8 cellular contexts compared by ENCODE assay signal in the genomic region with DNA sequence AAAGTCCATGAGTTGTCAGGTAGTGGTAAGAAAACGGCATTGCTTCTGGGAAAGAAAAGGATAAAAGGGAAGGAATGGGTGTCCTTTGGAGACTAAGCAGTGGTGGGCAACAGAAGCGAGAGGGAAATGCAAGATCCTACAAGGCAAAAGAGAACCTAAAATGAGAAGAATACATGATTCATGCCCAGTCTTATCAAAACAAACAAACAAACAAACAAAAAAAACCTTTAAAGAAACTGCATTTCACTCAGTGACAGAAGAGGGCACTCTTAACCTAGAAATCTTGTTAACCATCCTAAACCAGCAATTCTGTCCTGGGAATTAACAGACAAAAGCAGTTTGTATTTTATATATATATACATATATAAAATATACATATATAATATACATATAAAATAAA.
DNase-seq lines count a peak whose midpoint lies in the region; ATAC-seq, FAIRE-seq and TF ChIP-seq lines count a peak whose summit lies in the region.

No MANE protein-coding gene starts in this region.

- H3K4me3 ChIP-seq in fibroblast of the aortic adventitia (ENCODE audit: low read depth, low read length) (no peak overlapping the region), uterus (no peak overlapping the region)

- no peaks in the 10 kb centered on the region for H3K9me3 ChIP-seq in uterus

- TF ChIP-seq CTCF in 22Rv1 (IDR thresholded peaks at IDR 0.05) (peak; percentile 52), GM13977 (IDR thresholded peaks at IDR 0.05; ENCODE audit: extremely low read depth, insufficient read depth, missing control alignments) (peak; percentile 59), fibroblast of the aortic adventitia (IDR thresholded peaks at IDR 0.05; ENCODE audit: insufficient read depth, low read length) (peak; percentile 55), uterus (IDR thresholded peaks at IDR 0.05) (peak; percentile 32 to 46 (median 42))

- intact Hi-C loops in uterus (cut with DNase I; ENCODE audit: low total_unique reads), result no loop called here

- TF ChIP-seq POLR2A in uterus (IDR thresholded peaks at IDR 0.05), result no peak

- H3K27me3 ChIP-seq in uterus, result no peaks in the 10 kb centered on the region

- H3K36me3 ChIP-seq in uterus, result no peaks in the 10 kb centered on the region

- in situ Hi-C loops in GM13977 (cut with MboI; ENCODE audit: low pct_unique_long_range_greater_than_20kb, low sequenced_read_pairs, unreplicated experiment), result loop anchor here (10.0 to 25.0 kb wide), 2 partner anchors 332 to 701 kb away; no protein-coding TSS in a partner anchor

- DNase-seq in GM13977 (ENCODE audit: low spot score), result no peak
- DNase-seq in RCC 7860 (ENCODE audit: low spot score), result peak; percentile 24
- peak; percentile 61 for DNase-seq in fibroblast of the aortic adventitia (ENCODE audit: low read depth)
- DNase-seq in uterus, result no peak
- DNase-seq in NCI-H1048 (lab: John Stamatoyannopoulos, UW), result no peak
- no peak for DNase-seq in activated naive CD4-positive, alpha-beta T cell treated with anti-CD3 and anti-CD28 coated beads, Interleukin-2, amount 50 U/mL, for 72 hours (ENCODE audit: low spot score in 2 of 2)

- H3K27ac ChIP-seq in 22Rv1 (no peak overlapping the region), uterus (no peak overlapping the region)

- H3K27ac Mint-ChIP-seq in activated naive CD4-positive, alpha-beta T cell treated with anti-CD3 and anti-CD28 coated beads, Interleukin-2, amount 50 U/mL, for 72 hours, result no peak overlapping the region

- H3K4me1 ChIP-seq in uterus, result no peaks in the 10 kb centered on the region

- peaks cover 0 to 4% of the 10 kb centered on the region in 2 donors for H3K9me3 Mint-ChIP-seq in activated naive CD4-positive, alpha-beta T cell treated with anti-CD3 and anti-CD28 coated beads, Interleukin-2, amount 50 U/mL, for 72 hours

- H3K36me3 Mint-ChIP-seq in activated naive CD4-positive, alpha-beta T cell treated with anti-CD3 and anti-CD28 coated beads, Interleukin-2, amount 50 U/mL, for 72 hours, result no peaks in the 10 kb centered on the region

- ATAC-seq in GM19455 (IDR thresholded peaks at IDR 0.05; ENCODE audit: unreplicated experiment), result no peak
- no peak for ATAC-seq in activated naive CD4-positive, alpha-beta T cell treated with anti-CD3 and anti-CD28 coated beads, Interleukin-2, amount 50 U/mL, for 72 hours

- peak; percentile 80 for FAIRE-seq in RCC 7860 (lab: Jason Lieb, UNC)

Comparison
In these comparisons a context has a peak if more than half of its experiments do, and no peak if none do; other contexts are left out.
1. DNase-seq: peak in RCC 7860 (single experiment) and fibroblast of the aortic adventitia (single experiment); none in GM13977 (single experiment), uterus (0 of 2), NCI-H1048 (single experiment) and activated naive CD4-positive, alpha-beta T cell treated with anti-CD3 and anti-CD28 coated beads, Interleukin-2, amount 50 U/mL, for 72 hours (0 of 2).
2. Peak in every context shown above with its lines, with median percentiles within 50 percentile points of each other: CTCF ChIP-seq.